16 cellular contexts compared by ENCODE assay signal in genomic region chr16:3026609-3027487, GRCh38. TPM values are rescaled to one million over a fixed set of nuclear protein-coding genes. Genes with fewer than 3 reads are reported as not detected.
DNase-seq lines count a peak whose midpoint lies in the region; ATAC-seq, FAIRE-seq and TF ChIP-seq lines count a peak whose summit lies in the region.
"Had no signal": no experiment of that assay in that cellular context is flagged by ENCODE, and none has a peak within 500 bp of the region (broad histone marks: within the 10 kb centered on the region; RNA-seq: fewer than 3 reads in every experiment).

No MANE protein-coding gene starts in this region.

- no TSS peak for BruUV-seq in Caco-2 (replicated peaks; lab: Mats Ljungman, UMichigan)

- FAIRE-seq in kidney (lab: Jason Lieb, UNC): no peak
- FAIRE-seq: GM18507, GM19239 had no signal

- H2AFZ ChIP-seq in smooth muscle cell (ENCODE audit: low read depth): no peak overlapping the region
- H2AFZ ChIP-seq: PC-9 had no signal

- H4K20me1 ChIP-seq in smooth muscle cell (ENCODE audit: low read depth): peaks cover 74% of the 10 kb centered on the region

- H3K36me3 Mint-ChIP-seq in Caco-2 (ENCODE audit: insufficient read depth, unreplicated experiment): peaks cover 70% of the 10 kb centered on the region
- peaks cover 14% of the 10 kb centered on the region for H3K36me3 Mint-ChIP-seq in activated CD8-positive, alpha-beta T cell treated with anti-CD3 and anti-CD28 coated beads for 36 hours (ENCODE audit: low read depth)

- H3K79me2 ChIP-seq in smooth muscle cell (ENCODE audit: low read depth): no peaks in the 10 kb centered on the region

- POLR2A ChIA-PET in Caco-2 (lab: Charles Lee) (interaction anchor here (0.6 to 2.0 kb wide), 4 partner anchors 11 to 346 kb away, joined by 4 to 15 read pairs (median 4); no protein-coding TSS in a partner anchor), RWPE1 (lab: Yijun Ruan, JAX; ENCODE audit: low non-redundant PET) (interaction anchor here (1.2 kb wide), 1 partner anchor 26 kb away, joined by 3 read pairs; no protein-coding TSS in a partner anchor)
- POLR2A ChIA-PET in activated CD8-positive, alpha-beta T cell treated with anti-CD3 and anti-CD28 coated beads for 36 hours (lab: Charles Lee): interaction anchor here (0.6 to 1.8 kb wide), 6 partner anchors 11 to 162 kb away, joined by 3 to 6 read pairs (median 4); partner anchors contain the start of genes KREMEN2 and PAQR4

- no peaks in the 10 kb centered on the region for H3K27me3 Mint-ChIP-seq in Caco-2 (ENCODE audit: insufficient read depth, unreplicated experiment)
- peaks cover 24% of the 10 kb centered on the region for H3K27me3 Mint-ChIP-seq in activated CD8-positive, alpha-beta T cell treated with anti-CD3 and anti-CD28 coated beads for 36 hours

- intact Hi-C loops in Caco-2 (cut with micrococcal nuclease; ENCODE audit: unreplicated experiment) (no loop called here), kidney (cut with DNase I) (no loop called here)
- intact Hi-C loops in activated CD8-positive, alpha-beta T cell treated with anti-CD3 and anti-CD28 coated beads for 36 hours (cut with micrococcal nuclease): no loop called here

- DNase-seq in Caco-2 (no peak), RWPE1 (ENCODE audit: low spot score) (no peak), kidney (peak; percentile 79), smooth muscle cell (lab: John Stamatoyannopoulos, UW; ENCODE audit: unreplicated experiment) (no peak), NCI-H748 treated with DMSO at 0.1 percent for 48 hours (lab: John Stamatoyannopoulos, UW) (no peak), NCI-H526 (lab: John Stamatoyannopoulos, UW) (no peak)
- no peak for DNase-seq in activated CD8-positive, alpha-beta T cell treated with anti-CD3 and anti-CD28 coated beads for 36 hours
- DNase-seq: DMS153, KG1, NCI-H1092, NCI-H345, PC-9, Right ventricle myocardium superior had no signal

- CTCF ChIA-PET in Caco-2 (lab: Charles Lee): interaction anchor here (0.7 to 2.6 kb wide), 6 partner anchors 7 to 96 kb away, joined by 3 to 89 read pairs (median 12); partner anchors contain the start of genes PAQR4 and TNFRSF12A
- CTCF ChIA-PET in RWPE1 (lab: Yijun Ruan, JAX): interaction anchor here (0.6 to 1.8 kb wide), 5 partner anchors 13 to 598 kb away, joined by 3 to 19 read pairs (median 5); no protein-coding TSS in a partner anchor
- CTCF ChIA-PET in activated CD8-positive, alpha-beta T cell treated with anti-CD3 and anti-CD28 coated beads for 36 hours (lab: Charles Lee): interaction anchor here (0.8 to 10.2 kb wide), 19 partner anchors 6 to 142 kb away, joined by 4 to 135 read pairs (median 8); partner anchors contain the start of genes CLDN6, HCFC1R1, THOC6 and TNFRSF12A

- H3F3A ChIP-seq in smooth muscle cell (ENCODE audit: low read depth): no peaks in the 10 kb centered on the region

- peak overlapping the region; percentile 99 for H3K27ac ChIP-seq in RWPE1
- H3K27ac ChIP-seq in kidney (ENCODE audit: low read depth in 2 of 2, low read length in 2 of 2): no peak overlapping the region
- H3K27ac ChIP-seq in smooth muscle cell (ENCODE audit: low read depth): no peak overlapping the region
- H3K27ac ChIP-seq: PC-9 had no signal

- no peak for ATAC-seq in activated CD8-positive, alpha-beta T cell treated with anti-CD3 and anti-CD28 coated beads for 36 hours

- H3K4me2 ChIP-seq in smooth muscle cell: peak overlapping the region; percentile 67

- H3K9me3 ChIP-seq in Caco-2 (no peaks in the 10 kb centered on the region), kidney (ENCODE audit: control insufficient read depth in 1 of 2, low read length in 2 of 2) (no peaks in the 10 kb centered on the region), smooth muscle cell (replicated peaks; ENCODE audit: low read depth) (no peaks in the 10 kb centered on the region)

- no peak overlapping the region for H3K9ac ChIP-seq in kidney (ENCODE audit: low read length in 2 of 2)
- H3K9ac ChIP-seq in smooth muscle cell (ENCODE audit: low read depth): no peak overlapping the region

- H3K9me3 Mint-ChIP-seq in Caco-2 (ENCODE audit: unreplicated experiment): no peaks in the 10 kb centered on the region
- no peaks in the 10 kb centered on the region for H3K9me3 Mint-ChIP-seq in activated CD8-positive, alpha-beta T cell treated with anti-CD3 and anti-CD28 coated beads for 36 hours

- peaks cover 24% of the 10 kb centered on the region for H3K4me1 Mint-ChIP-seq in Caco-2 (ENCODE audit: low read depth, unreplicated experiment)
- H3K4me1 Mint-ChIP-seq in activated CD8-positive, alpha-beta T cell treated with anti-CD3 and anti-CD28 coated beads for 36 hours (ENCODE audit: low read depth): peaks cover 45% of the 10 kb centered on the region

- H3K4me1 ChIP-seq in Caco-2: peaks cover 24% of the 10 kb centered on the region
- H3K4me1 ChIP-seq in kidney (ENCODE audit: control insufficient read depth in 1 of 2, insufficient read depth in 1 of 2, low read depth in 1 of 2, low read length in 2 of 2): peaks cover 13 to 14% of the 10 kb centered on the region in 2 donors
- H3K4me1 ChIP-seq in smooth muscle cell (ENCODE audit: low read depth): peaks cover 21% of the 10 kb centered on the region

- no peak overlapping the region for H3K4me3 Mint-ChIP-seq in Caco-2 (ENCODE audit: unreplicated experiment)
- H3K4me3 Mint-ChIP-seq in activated CD8-positive, alpha-beta T cell treated with anti-CD3 and anti-CD28 coated beads for 36 hours: no peak overlapping the region

- H3K36me3 ChIP-seq in Caco-2 (ENCODE audit: control insufficient read depth, insufficient read depth, low read length) (peaks cover 6% of the 10 kb centered on the region), kidney (ENCODE audit: control insufficient read depth in 1 of 2, insufficient read depth in 2 of 2, low read length in 2 of 2) (peaks cover 3 to 5% of the 10 kb centered on the region in 2 donors), smooth muscle cell (ENCODE audit: low read depth) (no peaks in the 10 kb centered on the region)

- H3K4me3 ChIP-seq in Caco-2 (ENCODE audit: low read depth, low read length): no peak overlapping the region
- no peak overlapping the region for H3K4me3 ChIP-seq in kidney (ENCODE audit: low read length in 2 of 2)
- H3K4me3 ChIP-seq in smooth muscle cell: no peak overlapping the region
- H3K4me3 ChIP-seq: PC-9 had no signal

- TF ChIP-seq CTCF in Caco-2 (IDR thresholded peaks at IDR 0.05; ENCODE audit: insufficient read depth in 1 of 2, low read depth in 1 of 2, low read length in 1 of 2, severe bottlenecking in 1 of 2, unreplicated experiment in 1 of 2): no peak
- no peak for TF ChIP-seq CTCF in RWPE1 (conservative IDR thresholded peaks at IDR 0.05; ENCODE audit: low read depth)
- no peak for TF ChIP-seq CTCF in kidney (IDR thresholded peaks at IDR 0.05; ENCODE audit: borderline replicate concordance, extremely low read depth, insufficient read depth)
- TF ChIP-seq CTCF in smooth muscle cell (IDR thresholded peaks at IDR 0.05; ENCODE audit: borderline replicate concordance, insufficient read depth, poor library complexity, severe bottlenecking): no peak
- TF ChIP-seq CTCF in activated CD8-positive, alpha-beta T cell treated with anti-CD3 and anti-CD28 coated beads for 36 hours (IDR thresholded peaks at IDR 0.05): no peak

- no peaks in the 10 kb centered on the region for H3K27me3 ChIP-seq in Caco-2 (replicated peaks; ENCODE audit: control insufficient read depth, insufficient read depth, low read length)
- H3K27me3 ChIP-seq in smooth muscle cell (ENCODE audit: low read depth): peaks cover 5% of the 10 kb centered on the region

- 99% methylated on average over 23 of the region's 23 CpGs for WGBS in smooth muscle cell (ENCODE audit: low lambda C conversion rate)

- H3K27ac Mint-ChIP-seq in Caco-2 (ENCODE audit: unreplicated experiment): peak overlapping the region; percentile 50
- H3K27ac Mint-ChIP-seq in activated CD8-positive, alpha-beta T cell treated with anti-CD3 and anti-CD28 coated beads for 36 hours: no peak overlapping the region

RNA-seq across cellular contexts. Expression of gene THOC6, which starts 3.0 kb away (rescaled TPM):
- total RNA-seq in Caco-2 (2022): 46.0 and 48.0 TPM in 2 replicates
- 26.1 TPM for total RNA-seq in kidney
- polyA plus RNA-seq in kidney (ENCODE audit: insufficient read depth, low read depth, low replicate concordance): 21.2 TPM
- total RNA-seq in smooth muscle cell: 24.1 and 28.9 TPM in 2 replicates
- 59.4 and 83.9 TPM in 2 replicates for polyA plus RNA-seq in smooth muscle cell
- 10 to 100 TPM; 55.4 to 56.6 TPM for total RNA-seq in activated CD8-positive, alpha-beta T cell treated with anti-CD3 and anti-CD28 coated beads for 36 hours

RNA-seq across cellular contexts. Expression of gene HCFC1R1, which starts 3.1 kb away (rescaled TPM):
- total RNA-seq in Caco-2 (2022): 40.8 and 44.9 TPM in 2 replicates
- total RNA-seq in kidney: 61.3 TPM
- 332 TPM for polyA plus RNA-seq in kidney (ENCODE audit: insufficient read depth, low read depth, low replicate concordance)
- total RNA-seq in smooth muscle cell: 63.3 and 73.5 TPM in 2 replicates
- 337 and 367 TPM in 2 replicates for polyA plus RNA-seq in smooth muscle cell
- 10 to 100 TPM; 24.2 to 24.8 TPM for total RNA-seq in activated CD8-positive, alpha-beta T cell treated with anti-CD3 and anti-CD28 coated beads for 36 hours

RNA-seq across cellular contexts. Expression of gene TNFRSF12A, which starts 6.7 kb away (rescaled TPM):
- 62.5 and 66.4 TPM in 2 replicates for total RNA-seq in Caco-2 (2022)
- total RNA-seq in kidney: 114 TPM
- polyA plus RNA-seq in kidney (ENCODE audit: insufficient read depth, low read depth, low replicate concordance): 87.3 TPM
- total RNA-seq in smooth muscle cell: 192 and 219 TPM in 2 replicates
- polyA plus RNA-seq in smooth muscle cell: 386 and 512 TPM in 2 replicates
- 10 to 100 TPM; 11.8 to 13.5 TPM for total RNA-seq in activated CD8-positive, alpha-beta T cell treated with anti-CD3 and anti-CD28 coated beads for 36 hours

RNA-seq across cellular contexts. Expression of gene CLDN6, which starts 8.9 kb away (rescaled TPM):
- total RNA-seq in Caco-2 (2022) (9.0 and 12.9 TPM in 2 replicates), kidney (0.47 TPM), smooth muscle cell (97.0 and 113 TPM in 2 replicates)
- polyA plus RNA-seq in kidney (ENCODE audit: insufficient read depth, low read depth, low replicate concordance) (not detected), smooth muscle cell (55.4 and 365 TPM in 2 replicates)
- not detected for total RNA-seq in activated CD8-positive, alpha-beta T cell treated with anti-CD3 and anti-CD28 coated beads for 36 hours
- total RNA-seq: Right ventricle myocardium superior had no signal

RNA-seq across cellular contexts. Expression of gene BICDL2, which starts 9.9 kb away (rescaled TPM):
- 10.6 and 11.1 TPM in 2 replicates for total RNA-seq in Caco-2 (2022)
- 12.1 TPM for total RNA-seq in kidney
- 2.9 TPM for polyA plus RNA-seq in kidney (ENCODE audit: insufficient read depth, low read depth, low replicate concordance)
- total RNA-seq in smooth muscle cell: 0.49 and 1.5 TPM in 2 replicates
- 0.86 and 7.9 TPM in 2 replicates for polyA plus RNA-seq in smooth muscle cell
- under 1 TPM; 0.77 to 0.92 TPM for total RNA-seq in activated CD8-positive, alpha-beta T cell treated with anti-CD3 and anti-CD28 coated beads for 36 hours
- total RNA-seq: M059J, Right ventricle myocardium superior had no signal
